Comparison of ENCODE assay signal across 1 cellular context in the genomic region with DNA sequence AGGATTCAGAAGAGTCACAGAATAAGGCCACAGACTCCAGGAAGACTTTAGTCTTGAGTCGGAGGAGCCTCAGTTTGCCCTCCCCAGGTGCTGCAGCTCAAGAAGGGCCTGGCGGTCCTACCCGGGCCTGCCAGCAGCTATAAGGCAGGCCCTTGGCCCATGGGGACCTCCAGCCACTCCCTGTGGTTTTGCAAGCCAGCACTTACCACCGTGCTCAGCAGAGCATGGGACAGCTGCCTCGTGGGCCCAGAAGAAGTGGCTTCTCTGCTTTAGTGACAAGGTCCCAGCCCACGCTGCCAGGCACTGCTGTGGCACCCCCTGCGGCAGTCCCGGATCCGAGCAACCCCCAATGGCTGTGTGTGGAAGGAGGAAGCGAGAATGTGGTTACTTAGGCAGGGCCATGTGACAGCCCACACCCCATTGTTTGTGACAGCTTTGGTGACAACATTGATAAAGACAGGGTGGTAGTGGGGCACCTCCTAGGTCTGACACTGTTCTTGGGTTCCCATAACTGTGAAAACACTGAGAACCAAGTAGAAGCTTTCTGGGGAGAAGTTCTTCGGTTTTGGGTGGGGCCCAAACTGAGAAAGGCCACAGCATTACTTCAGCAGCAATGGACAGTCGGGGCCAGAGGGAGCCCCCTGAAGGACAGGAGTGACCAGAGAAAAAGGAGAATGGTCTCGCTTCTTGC.
TF ChIP-seq lines count a peak whose summit lies in the region.

Gene SELPLG (minus strand): TSS at position 361 of the 691 bp plus-strand sequence. CDS start 9,587 bp downstream, outside the sequence.

TF ChIP-seq in GM12878, 131 proteins besides CTCF, POLR2A, EP300 and RAD21 (continued from another document and continues in another):
- TF ChIP-seq ZBED1 (IDR thresholded peaks at IDR 0.05; ENCODE audit: borderline replicate concordance) (peak; percentile 65; the same call in 1 of the 2 replicates), CBX5 (IDR thresholded peaks at IDR 0.05; ENCODE audit: low read depth) (no peak), CBFB (IDR thresholded peaks at IDR 0.05; ENCODE audit: low read depth) (peak; percentile 95), GATAD2B (conservative IDR thresholded peaks at IDR 0.05; ENCODE audit: low read depth) (peak; percentile 100), RB1 (IDR thresholded peaks at IDR 0.05; ENCODE audit: borderline replicate concordance) (peak; percentile 61; the same call in 1 of the 2 replicates), SUPT20H (IDR thresholded peaks at IDR 0.05; ENCODE audit: borderline replicate concordance, control insufficient read depth, low read depth, low read length) (no peak), SMAD1 (IDR thresholded peaks at IDR 0.05; ENCODE audit: low read depth, partially characterized antibody) (peak; percentile 76), SKIL (IDR thresholded peaks at IDR 0.05; ENCODE audit: low read depth, poor library complexity, severe bottlenecking) (peak; percentile 95), MAX (IDR thresholded peaks at IDR 0.05; ENCODE audit: low read depth, low read length) (peak; percentile 97), NRF1 (conservative IDR thresholded peaks at IDR 0.05; ENCODE audit: low read depth, low read length) (no peak), CBX3 (IDR thresholded peaks at IDR 0.05; ENCODE audit: borderline replicate concordance, low read depth) (no peak), ESRRA (IDR thresholded peaks at IDR 0.05; ENCODE audit: low read length) (no peak), JUND (IDR thresholded peaks at IDR 0.05; ENCODE audit: low read depth, low read length) (no peak), ZSCAN29 (IDR thresholded peaks at IDR 0.05) (no peak), CREM (IDR thresholded peaks at IDR 0.05; ENCODE audit: low read depth) (peak; percentile 75), HDGF (IDR thresholded peaks at IDR 0.05) (no peak; the same call in 1 of the 2 replicates), SREBF1 (IDR thresholded peaks at IDR 0.05; ENCODE audit: low read length) (no peak), NFIC (IDR thresholded peaks at IDR 0.05; ENCODE audit: low read depth, low read length) (peak; percentile 84; the same call in 1 of the 2 replicates), EED (IDR thresholded peaks at IDR 0.05; ENCODE audit: low read depth) (peak; percentile 96), MYB (IDR thresholded peaks at IDR 0.05; ENCODE audit: borderline replicate concordance, low read depth, low read length) (peak; percentile 84), MTA3 (IDR thresholded peaks at IDR 0.05; ENCODE audit: borderline replicate concordance, low read length) (peak; percentile 92; the same call in 1 of the 2 replicates), ZNF622 (IDR thresholded peaks at IDR 0.05) (no peak), PAX8 (IDR thresholded peaks at IDR 0.05) (no peak), RCOR1 (conservative IDR thresholded peaks at IDR 0.05; ENCODE audit: low read depth, low read length) (no peak), HCFC1 (IDR thresholded peaks at IDR 0.05; ENCODE audit: low read length) (peak; percentile 40; the same call in 1 of the 2 replicates), MTA2 (IDR thresholded peaks at IDR 0.05; ENCODE audit: low read depth) (peak; percentile 97), ELK1 (IDR thresholded peaks at IDR 0.05; ENCODE audit: low read depth, low read length) (0 out of 2 replicates have a peak, but pooled peaks have one; percentile 49), SMAD5 (IDR thresholded peaks at IDR 0.05; ENCODE audit: low read depth) (no peak), TAF1 (IDR thresholded peaks at IDR 0.05; ENCODE audit: borderline replicate concordance, low read depth, low read length) (no peak), FOS (IDR thresholded peaks at IDR 0.05; ENCODE audit: borderline replicate concordance, extremely low read depth, insufficient read length) (no peak), E2F8 (IDR thresholded peaks at IDR 0.05; ENCODE audit: low read depth, partially characterized antibody) (peak; percentile 21), IKZF1 (conservative IDR thresholded peaks at IDR 0.05) (peak; percentile 99), GABPA (IDR thresholded peaks at IDR 0.05; ENCODE audit: low read depth) (no peak)
- TF ChIP-seq, protein P1, sequence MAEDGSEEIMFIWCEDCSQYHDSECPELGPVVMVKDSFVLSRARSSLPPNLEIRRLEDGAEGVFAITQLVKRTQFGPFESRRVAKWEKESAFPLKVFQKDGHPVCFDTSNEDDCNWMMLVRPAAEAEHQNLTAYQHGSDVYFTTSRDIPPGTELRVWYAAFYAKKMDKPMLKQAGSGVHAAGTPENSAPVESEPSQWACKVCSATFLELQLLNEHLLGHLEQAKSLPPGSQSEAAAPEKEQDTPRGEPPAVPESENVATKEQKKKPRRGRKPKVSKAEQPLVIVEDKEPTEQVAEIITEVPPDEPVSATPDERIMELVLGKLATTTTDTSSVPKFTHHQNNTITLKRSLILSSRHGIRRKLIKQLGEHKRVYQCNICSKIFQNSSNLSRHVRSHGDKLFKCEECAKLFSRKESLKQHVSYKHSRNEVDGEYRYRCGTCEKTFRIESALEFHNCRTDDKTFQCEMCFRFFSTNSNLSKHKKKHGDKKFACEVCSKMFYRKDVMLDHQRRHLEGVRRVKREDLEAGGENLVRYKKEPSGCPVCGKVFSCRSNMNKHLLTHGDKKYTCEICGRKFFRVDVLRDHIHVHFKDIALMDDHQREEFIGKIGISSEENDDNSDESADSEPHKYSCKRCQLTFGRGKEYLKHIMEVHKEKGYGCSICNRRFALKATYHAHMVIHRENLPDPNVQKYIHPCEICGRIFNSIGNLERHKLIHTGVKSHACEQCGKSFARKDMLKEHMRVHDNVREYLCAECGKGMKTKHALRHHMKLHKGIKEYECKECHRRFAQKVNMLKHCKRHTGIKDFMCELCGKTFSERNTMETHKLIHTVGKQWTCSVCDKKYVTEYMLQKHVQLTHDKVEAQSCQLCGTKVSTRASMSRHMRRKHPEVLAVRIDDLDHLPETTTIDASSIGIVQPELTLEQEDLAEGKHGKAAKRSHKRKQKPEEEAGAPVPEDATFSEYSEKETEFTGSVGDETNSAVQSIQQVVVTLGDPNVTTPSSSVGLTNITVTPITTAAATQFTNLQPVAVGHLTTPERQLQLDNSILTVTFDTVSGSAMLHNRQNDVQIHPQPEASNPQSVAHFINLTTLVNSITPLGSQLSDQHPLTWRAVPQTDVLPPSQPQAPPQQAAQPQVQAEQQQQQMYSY (CRISPR knock-in tag; IDR thresholded peaks at IDR 0.05) = no peak
- TF ChIP-seq, protein P2, sequence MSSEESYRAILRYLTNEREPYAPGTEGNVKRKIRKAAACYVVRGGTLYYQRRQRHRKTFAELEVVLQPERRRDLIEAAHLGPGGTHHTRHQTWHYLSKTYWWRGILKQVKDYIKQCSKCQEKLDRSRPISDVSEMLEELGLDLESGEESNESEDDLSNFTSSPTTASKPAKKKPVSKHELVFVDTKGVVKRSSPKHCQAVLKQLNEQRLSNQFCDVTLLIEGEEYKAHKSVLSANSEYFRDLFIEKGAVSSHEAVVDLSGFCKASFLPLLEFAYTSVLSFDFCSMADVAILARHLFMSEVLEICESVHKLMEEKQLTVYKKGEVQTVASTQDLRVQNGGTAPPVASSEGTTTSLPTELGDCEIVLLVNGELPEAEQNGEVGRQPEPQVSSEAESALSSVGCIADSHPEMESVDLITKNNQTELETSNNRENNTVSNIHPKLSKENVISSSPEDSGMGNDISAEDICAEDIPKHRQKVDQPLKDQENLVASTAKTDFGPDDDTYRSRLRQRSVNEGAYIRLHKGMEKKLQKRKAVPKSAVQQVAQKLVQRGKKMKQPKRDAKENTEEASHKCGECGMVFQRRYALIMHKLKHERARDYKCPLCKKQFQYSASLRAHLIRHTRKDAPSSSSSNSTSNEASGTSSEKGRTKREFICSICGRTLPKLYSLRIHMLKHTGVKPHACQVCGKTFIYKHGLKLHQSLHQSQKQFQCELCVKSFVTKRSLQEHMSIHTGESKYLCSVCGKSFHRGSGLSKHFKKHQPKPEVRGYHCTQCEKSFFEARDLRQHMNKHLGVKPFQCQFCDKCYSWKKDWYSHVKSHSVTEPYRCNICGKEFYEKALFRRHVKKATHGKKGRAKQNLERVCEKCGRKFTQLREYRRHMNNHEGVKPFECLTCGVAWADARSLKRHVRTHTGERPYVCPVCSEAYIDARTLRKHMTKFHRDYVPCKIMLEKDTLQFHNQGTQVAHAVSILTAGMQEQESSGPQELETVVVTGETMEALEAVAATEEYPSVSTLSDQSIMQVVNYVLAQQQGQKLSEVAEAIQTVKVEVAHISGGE (CRISPR knock-in tag; IDR thresholded peaks at IDR 0.05) = no peak
- TF ChIP-seq, protein P3, sequence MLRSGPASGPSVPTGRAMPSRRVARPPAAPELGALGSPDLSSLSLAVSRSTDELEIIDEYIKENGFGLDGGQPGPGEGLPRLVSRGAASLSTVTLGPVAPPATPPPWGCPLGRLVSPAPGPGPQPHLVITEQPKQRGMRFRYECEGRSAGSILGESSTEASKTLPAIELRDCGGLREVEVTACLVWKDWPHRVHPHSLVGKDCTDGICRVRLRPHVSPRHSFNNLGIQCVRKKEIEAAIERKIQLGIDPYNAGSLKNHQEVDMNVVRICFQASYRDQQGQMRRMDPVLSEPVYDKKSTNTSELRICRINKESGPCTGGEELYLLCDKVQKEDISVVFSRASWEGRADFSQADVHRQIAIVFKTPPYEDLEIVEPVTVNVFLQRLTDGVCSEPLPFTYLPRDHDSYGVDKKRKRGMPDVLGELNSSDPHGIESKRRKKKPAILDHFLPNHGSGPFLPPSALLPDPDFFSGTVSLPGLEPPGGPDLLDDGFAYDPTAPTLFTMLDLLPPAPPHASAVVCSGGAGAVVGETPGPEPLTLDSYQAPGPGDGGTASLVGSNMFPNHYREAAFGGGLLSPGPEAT (IDR thresholded peaks at IDR 0.05; ENCODE audit: low read depth) = peak; percentile 94
- TF ChIP-seq, protein P4, sequence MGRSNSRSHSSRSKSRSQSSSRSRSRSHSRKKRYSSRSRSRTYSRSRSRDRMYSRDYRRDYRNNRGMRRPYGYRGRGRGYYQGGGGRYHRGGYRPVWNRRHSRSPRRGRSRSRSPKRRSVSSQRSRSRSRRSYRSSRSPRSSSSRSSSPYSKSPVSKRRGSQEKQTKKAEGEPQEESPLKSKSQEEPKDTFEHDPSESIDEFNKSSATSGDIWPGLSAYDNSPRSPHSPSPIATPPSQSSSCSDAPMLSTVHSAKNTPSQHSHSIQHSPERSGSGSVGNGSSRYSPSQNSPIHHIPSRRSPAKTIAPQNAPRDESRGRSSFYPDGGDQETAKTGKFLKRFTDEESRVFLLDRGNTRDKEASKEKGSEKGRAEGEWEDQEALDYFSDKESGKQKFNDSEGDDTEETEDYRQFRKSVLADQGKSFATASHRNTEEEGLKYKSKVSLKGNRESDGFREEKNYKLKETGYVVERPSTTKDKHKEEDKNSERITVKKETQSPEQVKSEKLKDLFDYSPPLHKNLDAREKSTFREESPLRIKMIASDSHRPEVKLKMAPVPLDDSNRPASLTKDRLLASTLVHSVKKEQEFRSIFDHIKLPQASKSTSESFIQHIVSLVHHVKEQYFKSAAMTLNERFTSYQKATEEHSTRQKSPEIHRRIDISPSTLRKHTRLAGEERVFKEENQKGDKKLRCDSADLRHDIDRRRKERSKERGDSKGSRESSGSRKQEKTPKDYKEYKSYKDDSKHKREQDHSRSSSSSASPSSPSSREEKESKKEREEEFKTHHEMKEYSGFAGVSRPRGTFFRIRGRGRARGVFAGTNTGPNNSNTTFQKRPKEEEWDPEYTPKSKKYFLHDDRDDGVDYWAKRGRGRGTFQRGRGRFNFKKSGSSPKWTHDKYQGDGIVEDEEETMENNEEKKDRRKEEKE (IDR thresholded peaks at IDR 0.05) = no peak
- TF ChIP-seq, protein P5, sequence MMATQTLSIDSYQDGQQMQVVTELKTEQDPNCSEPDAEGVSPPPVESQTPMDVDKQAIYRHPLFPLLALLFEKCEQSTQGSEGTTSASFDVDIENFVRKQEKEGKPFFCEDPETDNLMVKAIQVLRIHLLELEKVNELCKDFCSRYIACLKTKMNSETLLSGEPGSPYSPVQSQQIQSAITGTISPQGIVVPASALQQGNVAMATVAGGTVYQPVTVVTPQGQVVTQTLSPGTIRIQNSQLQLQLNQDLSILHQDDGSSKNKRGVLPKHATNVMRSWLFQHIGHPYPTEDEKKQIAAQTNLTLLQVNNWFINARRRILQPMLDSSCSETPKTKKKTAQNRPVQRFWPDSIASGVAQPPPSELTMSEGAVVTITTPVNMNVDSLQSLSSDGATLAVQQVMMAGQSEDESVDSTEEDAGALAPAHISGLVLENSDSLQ (IDR thresholded peaks at IDR 0.05) = peak; percentile 83
